ENCODE assay signal across 12 cellular contexts in the genomic region with DNA sequence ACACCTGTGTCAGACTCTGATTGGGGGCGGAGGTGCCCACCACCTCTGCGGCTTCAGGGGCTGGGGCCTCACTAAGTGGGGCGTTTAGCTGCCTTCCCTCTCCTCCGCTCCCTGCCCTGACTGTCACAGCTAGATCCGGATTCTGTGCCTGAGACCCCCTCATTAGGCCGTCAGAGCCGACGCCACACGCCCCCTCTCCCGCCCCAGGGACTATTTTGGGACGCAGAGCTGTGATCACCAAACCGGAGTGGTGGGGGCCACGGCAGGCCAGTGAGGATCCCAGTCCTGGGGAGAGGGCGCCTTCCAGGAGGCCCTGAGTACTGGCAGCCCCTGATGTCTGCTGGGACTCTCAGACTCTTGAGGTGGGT. TPM values are rescaled to one million over a fixed set of nuclear protein-coding genes. Genes with fewer than 3 reads are reported as not detected.
A peak's percentile ranks its signal among the peaks of the same experiment; 100 is the strongest.
DNase-seq lines count a peak whose midpoint lies in the region; ATAC-seq and TF ChIP-seq lines count a peak whose summit lies in the region.
"Had no signal": no experiment of that assay in that cellular context is flagged by ENCODE, and none has a peak within 500 bp of the region (broad histone marks: within the 10 kb centered on the region; RNA-seq: fewer than 3 reads in every experiment).

No MANE protein-coding gene starts in this region.

- no peak overlapping the region for H3K9ac ChIP-seq in mammary epithelial cell (ENCODE audit: insufficient read depth, low read length)
- no peak overlapping the region for H3K9ac ChIP-seq in mesendoderm (ENCODE audit: low read length)
- H3K9ac ChIP-seq in PC-3 (ENCODE audit: low read length), result no peak overlapping the region

- H3K4ac ChIP-seq in mesendoderm (ENCODE audit: low read depth, low read length), result no peak overlapping the region

- no peak overlapping the region for H2BK15ac ChIP-seq in mesendoderm (replicated peaks; ENCODE audit: low read depth)

- no peaks in the 10 kb centered on the region for H3K79me1 ChIP-seq in mesendoderm (ENCODE audit: low read length)

- H3K4me1 Mint-ChIP-seq in Caco-2 (ENCODE audit: low read depth, unreplicated experiment), result no peaks in the 10 kb centered on the region

- CTCF ChIA-PET in mammary epithelial cell (lab: Charles Lee; ENCODE audit: low non-redundant PET), result no interaction called here
- CTCF ChIA-PET in PC-3 (lab: Charles Lee), result no interaction called here
- CTCF ChIA-PET in Caco-2 (lab: Charles Lee), result interaction anchor here (0.6 kb wide), 1 partner anchor 123 kb away, joined by 3 read pairs; no protein-coding TSS in a partner anchor

- TF ChIP-seq CTCF in breast epithelium (IDR thresholded peaks at IDR 0.05) (no peak), mammary epithelial cell (conservative IDR thresholded peaks at IDR 0.05 in 1 of 2, IDR thresholded peaks at IDR 0.05 in 1 of 2; ENCODE audit: extremely low read depth in 1 of 2, insufficient read depth in 1 of 2, low read depth in 1 of 2, low read length in 2 of 2) (no peak), coronary artery (IDR thresholded peaks at IDR 0.05) (no peak), upper lobe of right lung (IDR thresholded peaks at IDR 0.05) (no peak), PC-3 (conservative IDR thresholded peaks at IDR 0.05; ENCODE audit: low read depth, low read length) (no peak), Caco-2 (IDR thresholded peaks at IDR 0.05; ENCODE audit: insufficient read depth in 1 of 2, low read depth in 1 of 2, low read length in 1 of 2, severe bottlenecking in 1 of 2, unreplicated experiment in 1 of 2) (no peak)

- H4K8ac ChIP-seq in mesendoderm (ENCODE audit: low read depth, low read length), result no peak overlapping the region

- no peak overlapping the region for H2BK120ac ChIP-seq in mesendoderm (ENCODE audit: low read depth, low read length)

- H3K27ac ChIP-seq in breast epithelium (peak overlapping the region; percentile 74 to 92), mammary epithelial cell (ENCODE audit: insufficient read depth, low read depth, low read length) (no peak overlapping the region), coronary artery (peak overlapping the region in 1 of 2 donors; percentile 87), mesendoderm (ENCODE audit: low read depth, low read length) (no peak overlapping the region), upper lobe of right lung (peak overlapping the region; percentile 97), PC-3 (ENCODE audit: low read length) (no peak overlapping the region)
- H3K27ac ChIP-seq: PC-9 had no signal

- ATAC-seq in upper lobe of right lung (no peak), PC-3 (no peak)

- peak overlapping the region; percentile 60 for H3K56ac ChIP-seq in mesendoderm (ENCODE audit: low read length)

- H3K4me1 ChIP-seq in breast epithelium, result peaks cover 0 to 3% of the 10 kb centered on the region in 2 donors
- peaks cover 4% of the 10 kb centered on the region for H3K4me1 ChIP-seq in mammary epithelial cell (ENCODE audit: insufficient read depth, low read length)
- H3K4me1 ChIP-seq in mesendoderm (ENCODE audit: control insufficient read depth, low read depth, low read length), result no peaks in the 10 kb centered on the region
- H3K4me1 ChIP-seq in upper lobe of right lung, result peaks cover 22% of the 10 kb centered on the region
- 0 out of 2 replicates have a peak, but pooled peaks cover 4% of the 10 kb centered on the region for H3K4me1 ChIP-seq in PC-3 (ENCODE audit: insufficient read depth, low read length)
- H3K4me1 ChIP-seq in Caco-2, result peaks cover 10% of the 10 kb centered on the region

- H3K4me2 ChIP-seq in mammary epithelial cell (ENCODE audit: insufficient read depth, low read depth, low read length) (no peak overlapping the region), mesendoderm (ENCODE audit: low read length) (no peak overlapping the region), PC-3 (ENCODE audit: low read length) (no peak overlapping the region)

- no peaks in the 10 kb centered on the region for H3F3A ChIP-seq in PC-3 (ENCODE audit: low read length, unreplicated experiment)

- H3K4me3 ChIP-seq in breast epithelium (peak overlapping the region; percentile 49 to 79 (median 57)), mammary epithelial cell (replicated peaks in 1 of 3; ENCODE audit: insufficient read depth in 1 of 3, low read depth in 2 of 3, low read length in 3 of 3) (no peak overlapping the region), coronary artery (peak overlapping the region; percentile 76), mesendoderm (ENCODE audit: low read length) (no peak overlapping the region), upper lobe of right lung (peak overlapping the region; percentile 80), PC-3 (ENCODE audit: low read length) (no peak overlapping the region), Caco-2 (ENCODE audit: low read depth, low read length) (no peak overlapping the region)

- no peak overlapping the region for H3K27ac Mint-ChIP-seq in Caco-2 (ENCODE audit: unreplicated experiment)

- 42% methylated on average over 9 of the region's 14 CpGs for WGBS in mammary epithelial cell (ENCODE audit: low coverage, missing lambda C conversion rate)
- WGBS in mesendoderm (ENCODE audit: extremely low coverage, insufficient coverage, low lambda C conversion rate), result no CpG with 5 or more reads among the region's 14 CpGs

- no peak for DNase-seq in breast epithelium (ENCODE audit: low spot score in 2 of 2)
- DNase-seq in mammary epithelial cell, result no peak
- DNase-seq in coronary artery (ENCODE audit: low spot score), result no peak
- no peak for DNase-seq in mesendoderm
- DNase-seq in upper lobe of right lung, result no peak
- no peak for DNase-seq in PC-3
- DNase-seq in Caco-2, result no peak
- DNase-seq in mesenteric fat pad (ENCODE audit: low spot score), result no peak
- DNase-seq: activated T-cell treated with anti-CD3 and anti-CD28 coated beads, Interleukin-2, amount 50 U/mL, for 48 hours; GOT3; NCI-H2081 treated with DMSO at 0.1 percent for 48 hours; PC-9 had no signal

- H3K4me3 Mint-ChIP-seq in Caco-2 (ENCODE audit: unreplicated experiment), result no peak overlapping the region

- no TSS peak for BruUV-seq in mammary epithelial cell (replicated peaks; lab: Mats Ljungman, UMichigan)
- no TSS peak for BruUV-seq in PC-3 (replicated peaks; lab: Mats Ljungman, UMichigan)
- BruUV-seq in Caco-2 (replicated peaks; lab: Mats Ljungman, UMichigan), result no TSS peak

- H3K36me3 Mint-ChIP-seq in Caco-2 (ENCODE audit: insufficient read depth, unreplicated experiment), result no peaks in the 10 kb centered on the region

- no peak overlapping the region for H3K18ac ChIP-seq in mesendoderm (ENCODE audit: low read length)

- no peak overlapping the region for H4K5ac ChIP-seq in mesendoderm (ENCODE audit: low read length)

- POLR2A ChIA-PET in PC-3 (lab: Charles Lee; ENCODE audit: unreplicated experiment), result no interaction called here
- POLR2A ChIA-PET in Caco-2 (lab: Charles Lee), result no interaction called here

- in situ Hi-C loops in mammary epithelial cell (cut with MboI; ENCODE audit: low sequenced_read_pairs in 2 of 2), result no loop called here

- no peaks in the 10 kb centered on the region for H3K9me3 Mint-ChIP-seq in Caco-2 (ENCODE audit: unreplicated experiment)

- dilution Hi-C loops in mammary epithelial cell (cut with HindIII; ENCODE audit: low sequenced_read_pairs), result no loop called here

- H3K9me3 ChIP-seq in breast epithelium, result no peaks in the 10 kb centered on the region
- H3K9me3 ChIP-seq in mammary epithelial cell (replicated peaks; ENCODE audit: insufficient read depth, low read length), result no peaks in the 10 kb centered on the region
- no peaks in the 10 kb centered on the region for H3K9me3 ChIP-seq in upper lobe of right lung
- H3K9me3 ChIP-seq in PC-3 (ENCODE audit: low read length), result no peaks in the 10 kb centered on the region
- no peaks in the 10 kb centered on the region for H3K9me3 ChIP-seq in Caco-2

- no peak overlapping the region for H2AK5ac ChIP-seq in mesendoderm (ENCODE audit: low read length)

- no peak overlapping the region for H3K23ac ChIP-seq in mesendoderm (ENCODE audit: low read length)

- intact Hi-C loops in breast epithelium (cut with DNase I; ENCODE audit: low total_unique reads) (no loop called here), mammary epithelial cell (cut with micrococcal nuclease) (no loop called here), upper lobe of right lung (cut with DNase I) (no loop called here), PC-3 (cut with micrococcal nuclease) (no loop called here), Caco-2 (cut with micrococcal nuclease; ENCODE audit: unreplicated experiment) (no loop called here)

- no peaks in the 10 kb centered on the region for H4K20me1 ChIP-seq in mammary epithelial cell (ENCODE audit: insufficient read depth, low read length)
- no peaks in the 10 kb centered on the region for H4K20me1 ChIP-seq in PC-3 (ENCODE audit: low read length)

- H3K79me2 ChIP-seq in mammary epithelial cell (ENCODE audit: insufficient read depth, low read length) (no peaks in the 10 kb centered on the region), mesendoderm (ENCODE audit: control insufficient read depth, insufficient read depth, low read length) (no peaks in the 10 kb centered on the region), PC-3 (ENCODE audit: low read length) (no peaks in the 10 kb centered on the region)

- H3K9me2 ChIP-seq in PC-3 (replicated peaks; ENCODE audit: low read length), result no peaks in the 10 kb centered on the region

- H3K27me3 ChIP-seq in breast epithelium (peaks cover 4 to 13% of the 10 kb centered on the region in 2 donors), mammary epithelial cell (ENCODE audit: insufficient read depth, low read length) (no peaks in the 10 kb centered on the region), mesendoderm (ENCODE audit: insufficient read depth, low read length, poor library complexity) (no peaks in the 10 kb centered on the region), upper lobe of right lung (no peaks in the 10 kb centered on the region), PC-3 (ENCODE audit: low read length) (no peaks in the 10 kb centered on the region), Caco-2 (replicated peaks; ENCODE audit: control insufficient read depth, insufficient read depth, low read length) (no peaks in the 10 kb centered on the region)

- no peak overlapping the region for H2BK5ac ChIP-seq in mesendoderm (ENCODE audit: low read length)

- no peaks in the 10 kb centered on the region for H3K36me3 ChIP-seq in breast epithelium
- no peaks in the 10 kb centered on the region for H3K36me3 ChIP-seq in mammary epithelial cell (ENCODE audit: insufficient read depth, low read length)
- H3K36me3 ChIP-seq in mesendoderm (ENCODE audit: control insufficient read depth, insufficient read depth, low read length), result no peaks in the 10 kb centered on the region
- no peaks in the 10 kb centered on the region for H3K36me3 ChIP-seq in upper lobe of right lung
- no peaks in the 10 kb centered on the region for H3K36me3 ChIP-seq in PC-3 (ENCODE audit: low read depth, low read length)
- no peaks in the 10 kb centered on the region for H3K36me3 ChIP-seq in Caco-2 (ENCODE audit: control insufficient read depth, insufficient read depth, low read length)

- no peak overlapping the region for H2AFZ ChIP-seq in mammary epithelial cell (ENCODE audit: low read depth, low read length)
- H2AFZ ChIP-seq in PC-3 (ENCODE audit: low read length), result no peak overlapping the region
- H2AFZ ChIP-seq: PC-9 had no signal

- TF ChIP-seq POLR2A in breast epithelium (IDR thresholded peaks at IDR 0.05), result no peak

- H3K27me3 Mint-ChIP-seq in Caco-2 (ENCODE audit: insufficient read depth, unreplicated experiment), result no peaks in the 10 kb centered on the region

RNA-seq across cellular contexts. Expression of gene KANK3, which starts 0.8 kb away (rescaled TPM):
- total RNA-seq in breast epithelium (10 to 100 TPM in 1 of 3 donors, 1 to 10 TPM in 2; 5.6 to 26.2 (median 7.8) TPM), mammary epithelial cell (1 to 10 TPM in 1 of 2 donors, under 1 TPM in 1; 0.33 to 5.3 TPM), upper lobe of right lung (54.0 TPM), PC-3 (2014; rRNA removed) (0.81 and 0.87 TPM in 2 replicates), Caco-2 (2022) (1.1 TPM in 2 replicates), mesenteric fat pad (28.6 TPM)
- polyA plus RNA-seq in mammary epithelial cell, result 1.9 TPM
- 3.5 TPM for polyA minus RNA-seq in mammary epithelial cell
- 0.41 TPM for polyA plus RNA-seq in mesendoderm (2013, experiment 1 of 2)
- polyA plus RNA-seq in mesendoderm (2013, experiment 2 of 2), result 0.50 TPM

RNA-seq across cellular contexts. Expression of gene RPS28, which starts 21.0 kb away (rescaled TPM):
- total RNA-seq in breast epithelium (1,000 to 10,000 TPM in 1 of 3 donors, 100 to 1,000 TPM in 2; 676 to 1,337 (median 789) TPM), mammary epithelial cell (1,000 to 10,000 TPM in 1 of 2 donors, 100 to 1,000 TPM in 1; 151 to 1,577 TPM), upper lobe of right lung (1,645 TPM), PC-3 (2014; rRNA removed) (2,594 and 2,746 TPM in 2 replicates), Caco-2 (2022) (1,515 and 1,601 TPM in 2 replicates), mesenteric fat pad (1,239 TPM)
- 681 TPM for polyA plus RNA-seq in mammary epithelial cell
- 419 TPM for polyA minus RNA-seq in mammary epithelial cell
- 1,804 TPM for polyA plus RNA-seq in mesendoderm (2013, experiment 1 of 2)
- 1,761 TPM for polyA plus RNA-seq in mesendoderm (2013, experiment 2 of 2)

RNA-seq across cellular contexts. Expression of gene NDUFA7, which starts 21.1 kb away (rescaled TPM):
- total RNA-seq in breast epithelium (10 to 100 TPM; 23.2 to 27.5 (median 25.8) TPM), mammary epithelial cell (10 to 100 TPM in 1 of 2 donors, 1 to 10 TPM in 1; 5.3 to 77.6 TPM), upper lobe of right lung (35.7 TPM), PC-3 (2014; rRNA removed) (98.5 and 144 TPM in 2 replicates), Caco-2 (2022) (43.7 and 50.2 TPM in 2 replicates), mesenteric fat pad (39.9 TPM)
- polyA plus RNA-seq in mammary epithelial cell, result 79.6 TPM
- 99.2 TPM for polyA minus RNA-seq in mammary epithelial cell
- 140 TPM for polyA plus RNA-seq in mesendoderm (2013, experiment 1 of 2)
- 141 TPM for polyA plus RNA-seq in mesendoderm (2013, experiment 2 of 2)

RNA-seq across cellular contexts. Expression of gene ANGPTL4, which starts 21.7 kb away (rescaled TPM):
- total RNA-seq in breast epithelium (100 to 1,000 TPM in 2 of 3 donors, 10 to 100 TPM in 1; 90.9 to 186 (median 118) TPM), mammary epithelial cell (100 to 1,000 TPM in 1 of 2 donors, 10 to 100 TPM in 1; 75.8 to 294 TPM), upper lobe of right lung (6.3 TPM), PC-3 (2014; rRNA removed) (6.7 and 10.7 TPM in 2 replicates), Caco-2 (2022) (0.63 and 1.2 TPM in 2 replicates), mesenteric fat pad (753 TPM)
- polyA plus RNA-seq in mammary epithelial cell, result 551 TPM
- polyA minus RNA-seq in mammary epithelial cell, result 208 TPM
- 0.22 TPM for polyA plus RNA-seq in mesendoderm (2013, experiment 1 of 2)
- 0.18 TPM for polyA plus RNA-seq in mesendoderm (2013, experiment 2 of 2)
- total RNA-seq: PC-9 had no signal

RNA-seq across cellular contexts. Expression of gene CD320, which starts 34.1 kb away (rescaled TPM):
- total RNA-seq in breast epithelium (10 to 100 TPM; 26.9 to 98.6 (median 30.9) TPM), mammary epithelial cell (10 to 100 TPM in 1 of 2 donors, 1 to 10 TPM in 1; 8.0 to 31.0 TPM), upper lobe of right lung (49.4 TPM), PC-3 (2014; rRNA removed) (217 and 221 TPM in 2 replicates), Caco-2 (2022) (81.0 and 87.7 TPM in 2 replicates), mesenteric fat pad (55.2 TPM)
- 44.0 TPM for polyA plus RNA-seq in mammary epithelial cell
- polyA minus RNA-seq in mammary epithelial cell, result 20.2 TPM
- polyA plus RNA-seq in mesendoderm (2013, experiment 1 of 2), result 44.9 TPM
- polyA plus RNA-seq in mesendoderm (2013, experiment 2 of 2), result 45.2 TPM

Comparison
In these comparisons a context has a peak if more than half of its experiments do, and no peak if none do; other contexts are left out.
1. H3K27ac ChIP-seq: peak in breast epithelium (2 of 2) and upper lobe of right lung (single experiment); none in mammary epithelial cell (single experiment), mesendoderm (single experiment) and PC-3 (single experiment).
2. H3K4me3 ChIP-seq: peak in breast epithelium (3 of 3), coronary artery (single experiment) and upper lobe of right lung (single experiment); none in mammary epithelial cell (0 of 3), mesendoderm (single experiment), PC-3 (single experiment) and Caco-2 (single experiment).